35 cellular contexts compared by ENCODE assay signal in the genomic region with DNA sequence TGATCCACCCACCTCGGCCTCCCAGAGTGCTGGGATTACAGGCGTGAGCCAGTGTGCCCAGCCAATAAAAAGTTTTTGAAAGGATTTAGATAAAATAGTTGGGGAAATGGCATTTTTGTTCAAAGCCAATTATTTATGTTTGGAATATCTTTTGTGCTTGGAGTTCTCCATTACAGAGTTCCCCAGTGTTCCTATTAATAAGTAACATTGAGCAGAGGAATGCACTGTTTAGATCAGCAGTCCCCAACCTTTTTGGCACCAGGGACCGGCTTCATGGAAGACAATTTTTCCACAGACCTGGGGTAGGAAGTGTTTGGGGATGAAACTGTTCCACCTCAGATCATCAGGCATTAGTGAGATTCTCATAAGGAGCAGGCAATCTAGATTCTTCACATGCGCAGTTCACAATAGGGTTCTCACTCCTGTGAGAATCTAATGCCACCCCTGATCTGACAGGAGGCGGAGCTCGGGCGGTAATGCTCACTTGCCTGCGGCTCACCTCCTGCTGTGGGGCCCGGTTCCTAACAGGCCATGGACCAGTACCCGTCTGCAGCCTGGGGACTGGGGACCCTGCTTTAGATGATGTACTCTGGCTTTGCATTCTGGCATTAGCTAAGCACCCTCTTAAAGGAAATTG. TPM values are rescaled to one million over a fixed set of nuclear protein-coding genes. Genes with fewer than 3 reads are reported as not detected.
A peak's percentile ranks its signal among the peaks of the same experiment; 100 is the strongest.
DNase-seq lines count a peak whose midpoint lies in the region; ATAC-seq and TF ChIP-seq lines count a peak whose summit lies in the region.
"Had no signal": no experiment of that assay in that cellular context is flagged by ENCODE, and none has a peak within 500 bp of the region (broad histone marks: within the 10 kb centered on the region; RNA-seq: fewer than 3 reads in every experiment).

No MANE protein-coding gene starts in this region.

- H3K4me3 ChIP-seq in left ventricle myocardium inferior (no peak overlapping the region), heart left ventricle (no peak overlapping the region), gastroesophageal sphincter (no peak overlapping the region)
- H3K4me3 ChIP-seq: colonic mucosa, gastrocnemius medialis, GM23248, Peyer's patch had no signal

- H3K9me3 ChIP-seq in left ventricle myocardium inferior (replicated peaks) (no peaks in the 10 kb centered on the region), heart left ventricle (no peaks in the 10 kb centered on the region), gastroesophageal sphincter (no peaks in the 10 kb centered on the region)
- H3K9me3 ChIP-seq: colonic mucosa, gastrocnemius medialis, Peyer's patch had no signal

- WGBS in heart left ventricle, 4 donors = 73 to 89% (median 86%) methylated on average over 7 to 10 of the region's 10 CpGs
- 43 to 45% methylated on average over 6 to 7 of the region's 10 CpGs for WGBS in gastroesophageal sphincter (ENCODE audit: low coverage in 1 of 2), 2 donors

- no peak for TF ChIP-seq EP300 in gastroesophageal sphincter (IDR thresholded peaks at IDR 0.05)

- TF ChIP-seq CTCF in left ventricle myocardium inferior (IDR thresholded peaks at IDR 0.05; ENCODE audit: borderline replicate concordance) = no peak
- TF ChIP-seq CTCF in heart left ventricle (IDR thresholded peaks at IDR 0.05) = no peak
- no peak for TF ChIP-seq CTCF in gastroesophageal sphincter (IDR thresholded peaks at IDR 0.05)

- no peak for ATAC-seq in heart left ventricle
- ATAC-seq in gastroesophageal sphincter = no peak
- ATAC-seq in GM18498 (IDR thresholded peaks at IDR 0.05; ENCODE audit: unreplicated experiment) = no peak
- ATAC-seq: CD8-positive, alpha-beta T cell; esophagus mucosa; gastrocnemius medialis; left ventricle myocardium superior; naive thymus-derived CD4-positive, alpha-beta T cell; right cardiac atrium; stimulated activated effector memory CD8-positive, alpha-beta T cell treated with anti-CD3 and anti-CD28 coated beads, Interleukin-12 subunit alpha, Interleukin-12 subunit beta, amount 100 ng/mL, for 72 hours had no signal

- TF ChIP-seq POLR2A in heart left ventricle (IDR thresholded peaks at IDR 0.05) (no peak), gastroesophageal sphincter (IDR thresholded peaks at IDR 0.05) (no peak)

- H3K27ac ChIP-seq in left ventricle myocardium inferior (replicated peaks) = peak overlapping the region; percentile 86
- peak overlapping the region in 5 of 12 donors; percentile 16 to 88 (median 82) for H3K27ac ChIP-seq in heart left ventricle
- H3K27ac ChIP-seq in gastroesophageal sphincter = peak overlapping the region; percentile 87 to 100 (median 91)
- H3K27ac ChIP-seq: colonic mucosa, GM23248 had no signal

- H3K4me1 ChIP-seq in left ventricle myocardium inferior (peaks cover 60% of the 10 kb centered on the region), heart left ventricle (peaks cover 3 to 70% (median 47%) of the 10 kb centered on the region in 12 donors), gastroesophageal sphincter (peaks cover 28 to 98% (median 33%) of the 10 kb centered on the region in 3 donors)
- H3K4me1 ChIP-seq: colonic mucosa had no signal

- H3K27me3 ChIP-seq in left ventricle myocardium inferior (ENCODE audit: low read depth) = no peaks in the 10 kb centered on the region
- H3K27me3 ChIP-seq in heart left ventricle = no peaks in the 10 kb centered on the region
- no peaks in the 10 kb centered on the region for H3K27me3 ChIP-seq in gastroesophageal sphincter
- H3K27me3 ChIP-seq: colonic mucosa, gastrocnemius medialis, Peyer's patch had no signal

- intact Hi-C loops in left ventricle myocardium inferior (cut with micrococcal nuclease) (no loop called here), heart left ventricle (cut with DNase I) (no loop called here)

- no peak for DNase-seq in left ventricle myocardium inferior
- DNase-seq in heart left ventricle = no peak
- peak; percentile 74 for DNase-seq in renal cortical epithelial cell (ENCODE audit: low read depth)
- no peak for DNase-seq in activated CD4-positive, alpha-beta T cell treated with anti-CD3 and anti-CD28 coated beads for 4 hours
- no peak for DNase-seq in NOMO-1 (lab: John Stamatoyannopoulos, UW; ENCODE audit: unreplicated experiment in 2 of 2)
- no peak for DNase-seq in HK-2 (ENCODE audit: unreplicated experiment)
- DNase-seq: 8988T; activated B cell treated with CpG ODN at 0.5 μM for 24 hours; activated naive CD4-positive, alpha-beta T cell treated with anti-CD3 and anti-CD28 coated beads, Interleukin-2, amount 10 ng/mL, durations not matched to agents 7 days and 5 days; AML-193; CD8-positive, alpha-beta T cell; colonic mucosa; DMS 273 treated with DMSO at 0.1 percent for 48 hours; effector memory CD4-positive, alpha-beta T cell; EL; gastrocnemius medialis; GM23248; hypothalamus; immature natural killer cell; left ventricle myocardium superior; naive thymus-derived CD4-positive, alpha-beta T cell; NCI-H1048; NCI-H1694 treated with DMSO at 0.1 percent for 48 hours; NCI-H526 treated with DMSO at 0.1 percent for 48 hours; occipital lobe; Peyer's patch; right cardiac atrium; stimulated activated CD4-positive, alpha-beta T cell treated with anti-CD3 and anti-CD28 coated beads, Interleukin-4, amount 100 ng/mL, for 24 hours; T-helper 1 cell had no signal

- peaks cover 10% of the 10 kb centered on the region for H3K36me3 ChIP-seq in left ventricle myocardium inferior
- H3K36me3 ChIP-seq in heart left ventricle = peaks cover 0 to 16% (median 7%) of the 10 kb centered on the region in 9 donors
- peaks cover 0 to 12% of the 10 kb centered on the region in 2 donors for H3K36me3 ChIP-seq in gastroesophageal sphincter
- H3K36me3 ChIP-seq: colonic mucosa, gastrocnemius medialis, Peyer's patch had no signal

RNA-seq across cellular contexts. Expression of gene PKD2, which starts 8.3 kb away (rescaled TPM):
- total RNA-seq in left ventricle myocardium inferior (11.7 TPM), heart left ventricle (10 to 100 TPM; 11.5 to 26.7 (median 17.2) TPM), gastroesophageal sphincter (100 to 1,000 TPM in 3 of 4 donors, 10 to 100 TPM in 1; 84.5 to 125 (median 117) TPM), renal cortical epithelial cell (29.2 and 189 TPM in 2 replicates)
- polyA plus RNA-seq in heart left ventricle = 10 to 100 TPM in 1 of 2 donors, 1 to 10 TPM in 1; 6.6 to 12.2 TPM

RNA-seq across cellular contexts. Expression of gene SPP1, which starts 40.3 kb away (rescaled TPM):
- total RNA-seq in left ventricle myocardium inferior (3.7 TPM), heart left ventricle (1,000 to 10,000 TPM in 1 of 9 donors, 10 to 100 TPM in 4, 1 to 10 TPM in 4; 6.4 to 1,074 (median 11.4) TPM), gastroesophageal sphincter (10 to 100 TPM in 2 of 4 donors, 1 to 10 TPM in 2; 5.6 to 37.8 (median 10.3) TPM), renal cortical epithelial cell (723 and 3,280 TPM in 2 replicates)
- 10 to 100 TPM in 1 of 2 donors, 1 to 10 TPM in 1; 1.6 to 42.9 TPM for polyA plus RNA-seq in heart left ventricle
- total RNA-seq: activated B cell treated with CpG ODN at 0.5 μM for 24 hours; bronchial epithelial cell; CD8-positive, alpha-beta T cell had no signal
- polyA plus RNA-seq: IgD-negative memory B cell; immature natural killer cell; naive thymus-derived CD4-positive, alpha-beta T cell had no signal
